ENCODE assay signal across 8 cellular contexts in genomic region chr6:37049990-37050853, GRCh38. TPM values are rescaled to one million over a fixed set of nuclear protein-coding genes. Genes with fewer than 3 reads are reported as not detected.
DNase-seq lines count a peak whose midpoint lies in the region; ATAC-seq and TF ChIP-seq lines count a peak whose summit lies in the region.

No MANE protein-coding gene starts in this region.

- peaks cover 39 to 43% (median 41%) of the 10 kb centered on the region in 3 donors for H3K4me1 Mint-ChIP-seq in IgD-negative memory B cell
- peaks cover 87% of the 10 kb centered on the region for H3K4me1 Mint-ChIP-seq in activated CD8-positive, alpha-beta T cell treated with anti-CD3 and anti-CD28 coated beads, Interleukin-2, amount 10 ng/mL, durations not matched to agents 7 days and 5 days (ENCODE audit: low read depth)
- H3K4me1 Mint-ChIP-seq in chondrocyte (ENCODE audit: low read depth) = peaks cover 18% of the 10 kb centered on the region
- H3K4me1 Mint-ChIP-seq in endodermal cell = peaks cover 4% of the 10 kb centered on the region

- H3K27ac Mint-ChIP-seq in IgD-negative memory B cell (peak overlapping the region; percentile 90 to 100 (median 98)), chondrocyte (ENCODE audit: unreplicated experiment) (no peak overlapping the region), endodermal cell (no peak overlapping the region)
- peak overlapping the region; percentile 89 for H3K27ac Mint-ChIP-seq in activated CD8-positive, alpha-beta T cell treated with anti-CD3 and anti-CD28 coated beads, Interleukin-2, amount 10 ng/mL, durations not matched to agents 7 days and 5 days

- H3K9ac ChIP-seq in endodermal cell (ENCODE audit: extremely low read depth, low read length, poor library complexity, severe bottlenecking) = no peak overlapping the region

- H3K27me3 Mint-ChIP-seq in IgD-negative memory B cell (peaks cover 1% of the 10 kb centered on the region), chondrocyte (ENCODE audit: low read depth) (peaks cover 1% of the 10 kb centered on the region), endodermal cell (ENCODE audit: insufficient read depth) (no peaks in the 10 kb centered on the region)
- no peaks in the 10 kb centered on the region for H3K27me3 Mint-ChIP-seq in activated CD8-positive, alpha-beta T cell treated with anti-CD3 and anti-CD28 coated beads, Interleukin-2, amount 10 ng/mL, durations not matched to agents 7 days and 5 days (ENCODE audit: low read depth)

- DNase-seq in GDM1 (lab: John Stamatoyannopoulos, UW) (peak; percentile 88), Right ventricle myocardium inferior (ENCODE audit: missing footprints) (peak; percentile 93), DMS79 treated with DMSO at 0.1 percent for 48 hours (lab: John Stamatoyannopoulos, UW) (no peak), chondrocyte (ENCODE audit: low spot score) (no peak), endodermal cell (no peak)
- DNase-seq in activated CD8-positive, alpha-beta T cell treated with anti-CD3 and anti-CD28 coated beads, Interleukin-2, amount 10 ng/mL, durations not matched to agents 7 days and 5 days = peak; percentile 90
- DNase-seq in stimulated activated CD4-positive, alpha-beta T cell treated with anti-CD3 and anti-CD28 coated beads, Interleukin-4, amount 100 ng/mL, for 1 hour = peak; percentile 53

- H3K27me3 ChIP-seq in endodermal cell (ENCODE audit: control insufficient read depth, insufficient read depth, low read length, poor library complexity, severe bottlenecking) = no peaks in the 10 kb centered on the region

- peaks cover 3% of the 10 kb centered on the region for H3K4me1 ChIP-seq in endodermal cell (ENCODE audit: control insufficient read depth, insufficient read depth, low read length)

- H3K4me3 Mint-ChIP-seq in IgD-negative memory B cell (peak overlapping the region; percentile 56 to 96 (median 83)), chondrocyte (ENCODE audit: unreplicated experiment) (no peak overlapping the region), endodermal cell (no peak overlapping the region)
- H3K4me3 Mint-ChIP-seq in activated CD8-positive, alpha-beta T cell treated with anti-CD3 and anti-CD28 coated beads, Interleukin-2, amount 10 ng/mL, durations not matched to agents 7 days and 5 days = peak overlapping the region; percentile 80

- CTCF ChIA-PET in activated CD8-positive, alpha-beta T cell treated with anti-CD3 and anti-CD28 coated beads, Interleukin-2, amount 10 ng/mL, durations not matched to agents 7 days and 5 days (lab: Charles Lee) = interaction anchor here (0.7 to 18.3 kb wide), 21 partner anchors 8 to 265 kb away, joined by 3 to 506 read pairs (median 8); partner anchors contain the start of genes C6orf89 and PIM1

- TF ChIP-seq CTCF in chondrocyte (IDR thresholded peaks at IDR 0.05) = no peak
- no peak for TF ChIP-seq CTCF in endodermal cell (conservative IDR thresholded peaks at IDR 0.05)

- H3K4me3 ChIP-seq in endodermal cell (ENCODE audit: low read length) = no peak overlapping the region

- no peaks in the 10 kb centered on the region for H3K9me3 ChIP-seq in endodermal cell (ENCODE audit: control insufficient read depth, low read length)

- H3K36me3 Mint-ChIP-seq in IgD-negative memory B cell (peaks cover 4% of the 10 kb centered on the region), chondrocyte (ENCODE audit: low read depth) (no peaks in the 10 kb centered on the region), endodermal cell (ENCODE audit: low read depth) (no peaks in the 10 kb centered on the region)
- peaks cover 9% of the 10 kb centered on the region for H3K36me3 Mint-ChIP-seq in activated CD8-positive, alpha-beta T cell treated with anti-CD3 and anti-CD28 coated beads, Interleukin-2, amount 10 ng/mL, durations not matched to agents 7 days and 5 days (ENCODE audit: low read depth)

- no peaks in the 10 kb centered on the region for H3K36me3 ChIP-seq in endodermal cell (ENCODE audit: control insufficient read depth, insufficient read depth, low read length)

- peak; percentile 50 for ATAC-seq in activated CD8-positive, alpha-beta T cell treated with anti-CD3 and anti-CD28 coated beads, Interleukin-2, amount 10 ng/mL, durations not matched to agents 7 days and 5 days
- peak; percentile 67 for ATAC-seq in Right ventricle myocardium inferior

- no peaks in the 10 kb centered on the region for H3K9me3 Mint-ChIP-seq in IgD-negative memory B cell
- H3K9me3 Mint-ChIP-seq in activated CD8-positive, alpha-beta T cell treated with anti-CD3 and anti-CD28 coated beads, Interleukin-2, amount 10 ng/mL, durations not matched to agents 7 days and 5 days (ENCODE audit: insufficient read depth) = no peaks in the 10 kb centered on the region
- no peaks in the 10 kb centered on the region for H3K9me3 Mint-ChIP-seq in chondrocyte (ENCODE audit: low read depth)
- H3K9me3 Mint-ChIP-seq in endodermal cell = no peaks in the 10 kb centered on the region

- POLR2A ChIA-PET in activated CD8-positive, alpha-beta T cell treated with anti-CD3 and anti-CD28 coated beads, Interleukin-2, amount 10 ng/mL, durations not matched to agents 7 days and 5 days (lab: Charles Lee) = interaction anchor here (0.6 to 14.7 kb wide), 21 partner anchors 12 to 383 kb away, joined by 3 to 574 read pairs (median 6); partner anchors contain the start of genes CMTR1, MTCH1, PIM1 and TBC1D22B

- no peak overlapping the region for H3K27ac ChIP-seq in endodermal cell (ENCODE audit: low read depth, low read length)

- intact Hi-C loops in Right ventricle myocardium inferior (cut with DNase I) = loop anchor here (2.0 kb wide), 2 partner anchors 53 to 81 kb away; no protein-coding TSS in a partner anchor

- 92% methylated on average over 18 to 24 of the region's 24 CpGs for WGBS in endodermal cell (ENCODE audit: insufficient coverage in 1 of 2, insufficient read length in 1 of 2), 2 experiments

RNA-seq across cellular contexts. Expression of gene FGD2, which starts 44.8 kb away (rescaled TPM):
- 99.8 TPM for polyA plus RNA-seq in IgD-negative memory B cell
- total RNA-seq in activated CD8-positive, alpha-beta T cell treated with anti-CD3 and anti-CD28 coated beads, Interleukin-2, amount 10 ng/mL, durations not matched to agents 7 days and 5 days = 10 to 100 TPM; 10.1 to 12.1 TPM
- total RNA-seq in Right ventricle myocardium inferior (7.9 TPM), chondrocyte (not detected in 3 replicates), endodermal cell (not detected)
- polyA plus RNA-seq in endodermal cell (2013, experiment 1 of 2) = not detected
- polyA plus RNA-seq in endodermal cell (2013, experiment 2 of 2) = not detected

Comparison
In these comparisons a context has a peak if more than half of its experiments do, and no peak if none do; other contexts are left out.
1. DNase-seq: peak in GDM1 (single experiment), activated CD8-positive, alpha-beta T cell treated with anti-CD3 and anti-CD28 coated beads, Interleukin-2, amount 10 ng/mL, durations not matched to agents 7 days and 5 days (single experiment), Right ventricle myocardium inferior (single experiment) and stimulated activated CD4-positive, alpha-beta T cell treated with anti-CD3 and anti-CD28 coated beads, Interleukin-4, amount 100 ng/mL, for 1 hour (single experiment); none in DMS79 treated with DMSO at 0.1 percent for 48 hours (single experiment), chondrocyte (single experiment) and endodermal cell (single experiment).
2. H3K27ac Mint-ChIP-seq: peak in IgD-negative memory B cell (3 of 3) and activated CD8-positive, alpha-beta T cell treated with anti-CD3 and anti-CD28 coated beads, Interleukin-2, amount 10 ng/mL, durations not matched to agents 7 days and 5 days (single experiment); none in chondrocyte (single experiment) and endodermal cell (single experiment).
3. H3K4me3 Mint-ChIP-seq: peak in IgD-negative memory B cell (4 of 4) and activated CD8-positive, alpha-beta T cell treated with anti-CD3 and anti-CD28 coated beads, Interleukin-2, amount 10 ng/mL, durations not matched to agents 7 days and 5 days (single experiment); none in chondrocyte (single experiment) and endodermal cell (single experiment).